In the genomic region with DNA sequence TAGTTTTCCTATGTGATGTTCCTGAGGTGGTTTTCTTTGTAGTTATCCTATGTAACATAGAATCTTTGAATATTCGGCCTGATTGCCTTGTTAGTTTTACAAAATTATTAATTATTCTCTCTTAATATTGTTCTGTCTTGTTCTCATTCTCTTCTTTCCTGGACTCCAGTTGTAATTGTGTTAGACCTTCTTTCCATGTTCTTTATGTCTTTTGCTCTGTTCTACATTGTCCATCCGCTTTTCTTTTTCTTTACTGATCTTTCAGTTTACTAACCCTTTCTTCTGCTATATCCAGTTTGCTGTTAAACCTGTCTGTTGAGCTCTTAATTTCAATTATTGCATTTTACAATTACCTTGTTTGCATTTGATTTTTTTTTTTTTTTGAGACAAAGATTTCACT, we compare ENCODE assay signal across 26 cellular contexts.
"Had no signal": no experiment of that assay in that cellular context is flagged by ENCODE, and none has a peak within 500 bp of the region (broad histone marks: within the 10 kb centered on the region; RNA-seq: fewer than 3 reads in every experiment).

No MANE protein-coding gene starts in this region.

- H3K27me3 Mint-ChIP-seq: naive thymus-derived CD4-positive, alpha-beta T cell; progenitor cell of endocrine pancreas; stimulated activated naive B cell treated with anti-CD40 and anti-IgM and Interleukin-4, amounts not matched to agents 10 μg/mL and 1 μg/mL and 100 μg/mL, for 72 hours; stimulated activated naive CD8-positive, alpha-beta T cell treated with anti-CD3 and anti-CD28 coated beads, Interleukin-15, Interleukin-2, amounts not matched to agents 100 ng/mL and 50 ng/mL, for 24 hours had no signal

- H3K4me1 ChIP-seq: gastroesophageal sphincter, parathyroid adenoma, transverse colon, upper lobe of right lung, uterus had no signal

- DNase-seq: dermis blood vessel endothelial cell; effector memory CD4-positive, alpha-beta T cell; foreskin keratinocyte; heart left ventricle; left cardiac atrium; left lung; mesenchymal stem cell; midbrain; naive thymus-derived CD4-positive, alpha-beta T cell; right lobe of liver; small intestine; stimulated activated CD4-positive, alpha-beta T cell treated with anti-CD3 and anti-CD28 coated beads, Interleukin-15, amount 100 ng/mL, for 24 hours; stimulated activated CD4-positive, alpha-beta T cell treated with anti-CD3 and anti-CD28 coated beads, Interleukin-2, amount 100 ng/mL, for 48 hours; stimulated activated naive B cell treated with anti-CD40 and anti-IgM and Interleukin-4, amounts not matched to agents 10 μg/mL and 1 μg/mL and 100 μg/mL, for 72 hours; transverse colon; upper lobe of right lung; uterus had no signal

- H3K4me1 Mint-ChIP-seq: nephron; stimulated activated naive B cell treated with anti-CD40 and anti-IgM and Interleukin-4, amounts not matched to agents 10 μg/mL and 1 μg/mL and 100 μg/mL, for 72 hours had no signal

- H3K4me3 Mint-ChIP-seq: naive thymus-derived CD4-positive, alpha-beta T cell; nephron; neural progenitor cell; stimulated activated naive B cell treated with anti-CD40 and anti-IgM and Interleukin-4, amounts not matched to agents 10 μg/mL and 1 μg/mL and 100 μg/mL, for 72 hours; stimulated activated naive CD8-positive, alpha-beta T cell treated with anti-CD3 and anti-CD28 coated beads, Interleukin-15, Interleukin-2, amounts not matched to agents 100 ng/mL and 50 ng/mL, for 24 hours had no signal

- H3K27ac Mint-ChIP-seq: naive thymus-derived CD4-positive, alpha-beta T cell; nephron; neural progenitor cell; progenitor cell of endocrine pancreas; stimulated activated naive B cell treated with anti-CD40 and anti-IgM and Interleukin-4, amounts not matched to agents 10 μg/mL and 1 μg/mL and 100 μg/mL, for 72 hours; stimulated activated naive CD8-positive, alpha-beta T cell treated with anti-CD3 and anti-CD28 coated beads, Interleukin-15, Interleukin-2, amounts not matched to agents 100 ng/mL and 50 ng/mL, for 24 hours had no signal

- H3K9me3 ChIP-seq: right lobe of liver, uterus had no signal

- H3K4me3 ChIP-seq: esophagus muscularis mucosa, gastroesophageal sphincter, heart left ventricle, hepatocyte, left lung, neural progenitor cell, right lobe of liver, thoracic aorta, transverse colon, upper lobe of right lung, uterus had no signal

- H3K36me3 ChIP-seq: esophagus muscularis mucosa, gastroesophageal sphincter, heart left ventricle, left lung, neural progenitor cell, right lobe of liver, thoracic aorta, transverse colon, upper lobe of right lung, uterus had no signal

- H3K27me3 ChIP-seq: esophagus muscularis mucosa, foreskin keratinocyte, gastroesophageal sphincter, heart left ventricle, hepatocyte, left lung, neural progenitor cell, right lobe of liver, transverse colon, upper lobe of right lung, uterus had no signal

- H3K27ac ChIP-seq: esophagus muscularis mucosa, foreskin keratinocyte, gastroesophageal sphincter, heart left ventricle, hepatocyte, left lung, neural progenitor cell, parathyroid adenoma, right lobe of liver, thoracic aorta, transverse colon, upper lobe of right lung, uterus had no signal
